Comparison of ENCODE assay signal across 14 cellular contexts in the genomic region with DNA sequence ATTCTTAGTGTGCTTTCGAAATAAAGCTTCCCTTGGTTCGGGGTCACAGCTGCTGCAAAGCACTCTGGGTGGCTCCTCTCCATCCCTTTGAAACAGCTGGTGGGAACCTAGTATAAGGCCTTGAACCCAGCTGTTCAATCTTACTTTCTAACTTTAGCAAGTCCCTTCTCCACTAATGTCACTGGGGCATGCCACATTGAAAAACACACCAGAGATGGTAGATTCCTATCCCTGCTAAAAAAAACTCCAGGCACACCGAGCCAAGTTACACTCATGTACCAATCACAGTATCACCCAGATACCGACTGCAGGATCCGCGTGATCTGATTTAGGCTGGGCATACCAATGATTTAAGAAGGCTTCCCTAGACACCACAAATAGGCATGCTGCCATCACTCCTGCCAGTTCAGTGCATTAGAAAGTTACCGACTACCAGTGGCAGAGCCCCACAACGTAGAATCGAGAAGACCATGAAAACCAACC.
DNase-seq lines count a peak whose midpoint lies in the region; FAIRE-seq and TF ChIP-seq lines count a peak whose summit lies in the region.
"Had no signal": no experiment of that assay in that cellular context is flagged by ENCODE, and none has a peak within 500 bp of the region (broad histone marks: within the 10 kb centered on the region; RNA-seq: fewer than 3 reads in every experiment).

No MANE protein-coding gene starts in this region.

- H3K4me1 ChIP-seq in astrocyte (ENCODE audit: insufficient read depth, low read length) (peaks cover 33% of the 10 kb centered on the region), left ventricle myocardium inferior (peaks cover 86% of the 10 kb centered on the region)

- H3K27ac ChIP-seq in astrocyte (ENCODE audit: low read depth, low read length) (peak overlapping the region; percentile 16), left ventricle myocardium inferior (replicated peaks) (peak overlapping the region; percentile 59)
- H3K27ac ChIP-seq: RWPE1 had no signal

- H3K9me3 ChIP-seq in astrocyte (ENCODE audit: insufficient read depth, low read depth, low read length) (no peaks in the 10 kb centered on the region), left ventricle myocardium inferior (replicated peaks) (no peaks in the 10 kb centered on the region)

- TF ChIP-seq CTCF in astrocyte (IDR thresholded peaks at IDR 0.05; ENCODE audit: insufficient read depth, low read depth, low read length), result no peak
- TF ChIP-seq CTCF in left ventricle myocardium inferior (IDR thresholded peaks at IDR 0.05; ENCODE audit: borderline replicate concordance), result no peak
- TF ChIP-seq CTCF in retinal pigment epithelial cell (conservative IDR thresholded peaks at IDR 0.05; ENCODE audit: low read depth, low read length), result no peak

- H3K4me3 Mint-ChIP-seq in astrocyte (ENCODE audit: unreplicated experiment), result no peak overlapping the region

- H3K9ac ChIP-seq in astrocyte (ENCODE audit: low read length), result no peak overlapping the region

- H3K36me3 ChIP-seq in astrocyte (ENCODE audit: insufficient read depth, low read length) (no peaks in the 10 kb centered on the region), left ventricle myocardium inferior (no peaks in the 10 kb centered on the region)

- no peaks in the 10 kb centered on the region for H3K9me3 Mint-ChIP-seq in astrocyte (ENCODE audit: unreplicated experiment)

- FAIRE-seq in astrocyte (lab: Jason Lieb, UNC), result no peak
- FAIRE-seq: GM19239 had no signal

- peaks cover 22% of the 10 kb centered on the region for H4K20me1 ChIP-seq in astrocyte (ENCODE audit: insufficient read depth, low read length)

- no peak overlapping the region for H3K27ac Mint-ChIP-seq in astrocyte (ENCODE audit: unreplicated experiment)

- peak; percentile 73 for DNase-seq in DMS 273 (lab: John Stamatoyannopoulos, UW; ENCODE audit: unreplicated experiment)
- DNase-seq in astrocyte (ENCODE audit: low read depth), result peak; percentile 70
- peak; percentile 31 for DNase-seq in left ventricle myocardium inferior
- DNase-seq in retinal pigment epithelial cell (ENCODE audit: low read depth), result peak; percentile 86
- DNase-seq in T-helper 9 cell, result no peak
- DNase-seq in MV-4-11 (lab: John Stamatoyannopoulos, UW), result no peak
- no peak for DNase-seq in RPMI8226
- no peak for DNase-seq in stimulated activated naive CD4-positive, alpha-beta T cell treated with Interleukin-2 at 50 U/mL for 16 hours (lab: John Stamatoyannopoulos, UW)
- DNase-seq: activated CD4-positive, CD25-positive, alpha-beta regulatory T cell treated with anti-CD3 and anti-CD28 coated beads, Interleukin-2, amount 50 U/mL, for 72 hours; activated gamma-delta T cell treated with Interleukin-2 at 50 U/mL for 16 hours; NCI-H2081; NCI-H774 had no signal

- no peak overlapping the region for H3K4me3 ChIP-seq in astrocyte (ENCODE audit: insufficient read depth, low read depth, low read length)
- peak overlapping the region; percentile 21 for H3K4me3 ChIP-seq in left ventricle myocardium inferior
- H3K4me3 ChIP-seq in retinal pigment epithelial cell (ENCODE audit: low read length), result peak overlapping the region; percentile 29

- H2AFZ ChIP-seq in astrocyte (ENCODE audit: low read depth, low read length), result no peak overlapping the region

- no peaks in the 10 kb centered on the region for H3K36me3 Mint-ChIP-seq in astrocyte (ENCODE audit: low read depth, unreplicated experiment)

- H3K27me3 ChIP-seq in astrocyte (ENCODE audit: insufficient read depth, low read length), result no peaks in the 10 kb centered on the region
- H3K27me3 ChIP-seq in left ventricle myocardium inferior (ENCODE audit: low read depth), result no peaks in the 10 kb centered on the region

- H3K79me2 ChIP-seq in astrocyte (ENCODE audit: insufficient read depth, low read length), result peaks cover 99% of the 10 kb centered on the region

- peak overlapping the region; percentile 50 for H3K4me2 ChIP-seq in astrocyte (ENCODE audit: low read length)

- H3K4me1 Mint-ChIP-seq in astrocyte (ENCODE audit: low read depth, unreplicated experiment), result peaks cover 39% of the 10 kb centered on the region

- intact Hi-C loops in left ventricle myocardium inferior (cut with micrococcal nuclease), result no loop called here

- H3K27me3 Mint-ChIP-seq in astrocyte (ENCODE audit: low read depth, unreplicated experiment), result no peaks in the 10 kb centered on the region

Comparison
In these comparisons a context has a peak if more than half of its experiments do, and no peak if none do; other contexts are left out.
1. DNase-seq: peak in DMS 273 (single experiment), astrocyte (single experiment), left ventricle myocardium inferior (single experiment) and retinal pigment epithelial cell (single experiment); none in T-helper 9 cell (single experiment), MV-4-11 (single experiment), RPMI8226 (single experiment) and stimulated activated naive CD4-positive, alpha-beta T cell treated with Interleukin-2 at 50 U/mL for 16 hours (single experiment).